In the genomic region with DNA sequence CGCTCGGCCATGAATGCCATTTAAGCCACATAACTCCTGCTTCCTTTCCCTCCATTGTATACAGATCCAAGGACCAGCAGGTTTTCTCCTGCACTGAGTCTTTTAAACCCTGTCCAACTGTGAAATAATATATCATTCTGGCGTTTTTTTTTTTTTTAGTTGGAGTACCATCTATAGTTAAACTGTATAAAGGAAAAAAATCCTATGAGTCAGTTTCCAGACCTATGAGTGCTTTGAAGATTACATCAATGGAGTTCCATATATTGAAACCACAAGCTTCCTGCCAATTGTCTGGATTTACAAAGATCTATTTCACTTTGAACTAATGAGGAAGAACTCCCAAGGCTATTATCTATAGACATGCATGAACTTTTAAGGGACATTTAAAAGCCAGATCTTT, we compare ENCODE assay signal across 15 cellular contexts. TPM values are rescaled to one million over a fixed set of nuclear protein-coding genes. Genes with fewer than 3 reads are reported as not detected.
DNase-seq lines count a peak whose midpoint lies in the region; ATAC-seq and TF ChIP-seq lines count a peak whose summit lies in the region.
"Had no signal": no experiment of that assay in that cellular context is flagged by ENCODE, and none has a peak within 500 bp of the region (broad histone marks: within the 10 kb centered on the region; RNA-seq: fewer than 3 reads in every experiment).

No MANE protein-coding gene starts in this region.

- H3K4me3 ChIP-seq in testis (no peak overlapping the region), body of pancreas (no peak overlapping the region)
- H3K4me3 ChIP-seq: GM23338 had no signal

- no peaks in the 10 kb centered on the region for H3K36me3 ChIP-seq in testis (ENCODE audit: low read depth, missing control alignments)
- H3K36me3 ChIP-seq in body of pancreas (replicated peaks in 1 of 2; ENCODE audit: insufficient read depth in 1 of 2, low read depth in 2 of 2), result no peaks in the 10 kb centered on the region

- H3K27me3 ChIP-seq in testis, result no peaks in the 10 kb centered on the region
- H3K27me3 ChIP-seq in body of pancreas, result no peaks in the 10 kb centered on the region

- peak; percentile 64 for DNase-seq in DMS53 treated with DMSO at 0.1 percent for 48 hours (lab: John Stamatoyannopoulos, UW; ENCODE audit: unreplicated experiment)
- DNase-seq in SW480 (ENCODE audit: low spot score), result peak; percentile 95
- DNase-seq in foreskin melanocyte, result peak; percentile 51
- no peak for DNase-seq in testis
- DNase-seq in body of pancreas, result no peak
- no peak for DNase-seq in stimulated activated CD8-positive, alpha-beta memory T cell treated with anti-CD3 and anti-CD28 coated beads, Interleukin-4, amount 100 ng/mL, for 48 hours
- DNase-seq in activated CD8-positive, alpha-beta memory T cell treated with anti-CD3 and anti-CD28 coated beads for 24 hours, result no peak
- DNase-seq: activated CD4-positive, alpha-beta T cell treated with anti-CD3 and anti-CD28 coated beads for 36 hours; Caco-2; NCI-H526 had no signal

- 0 out of 2 replicates have a peak, but pooled peaks have one; percentile 2 for TF ChIP-seq RAD21 in Ishikawa (IDR thresholded peaks at IDR 0.05; ENCODE audit: low read depth)

- H3K4me1 ChIP-seq in testis (peaks cover 6% of the 10 kb centered on the region), body of pancreas (peaks cover 20% of the 10 kb centered on the region)
- H3K4me1 ChIP-seq: Caco-2 had no signal

- TF ChIP-seq POLR2A in testis (IDR thresholded peaks at IDR 0.05), result no peak
- TF ChIP-seq POLR2A in body of pancreas (IDR thresholded peaks at IDR 0.05), result no peak

- H3K27ac ChIP-seq in testis (no peak overlapping the region), body of pancreas (no peak overlapping the region)

- ATAC-seq in body of pancreas, result no peak
- ATAC-seq: activated CD4-positive, alpha-beta T cell treated with anti-CD3 and anti-CD28 coated beads for 36 hours; GM12878; GM23338 had no signal

- TF ChIP-seq EP300 in Ishikawa (IDR thresholded peaks at IDR 0.05; ENCODE audit: borderline replicate concordance), result peak; percentile 90

- 78 to 84% methylated on average over 3 of the region's 3 CpGs for WGBS in testis, 2 donors
- 44 to 64% methylated on average over 3 of the region's 3 CpGs for WGBS in body of pancreas, 2 donors

- intact Hi-C loops in testis (cut with DNase I; ENCODE audit: low total_unique reads), result no loop called here
- intact Hi-C loops in body of pancreas (cut with DNase I), result no loop called here

- H3K9me3 ChIP-seq in testis (no peaks in the 10 kb centered on the region), body of pancreas (no peaks in the 10 kb centered on the region)
- H3K9me3 ChIP-seq: Caco-2 had no signal

- TF ChIP-seq CTCF in testis (IDR thresholded peaks at IDR 0.05), result no peak
- no peak for TF ChIP-seq CTCF in body of pancreas (IDR thresholded peaks at IDR 0.05)

TF ChIP-seq in Ishikawa, 13 proteins besides CTCF, POLR2A, EP300 and RAD21:
- no peak for TF ChIP-seq ZBTB7A (IDR thresholded peaks at IDR 0.05; ENCODE audit: low read depth)
- TF ChIP-seq, protein P1, sequence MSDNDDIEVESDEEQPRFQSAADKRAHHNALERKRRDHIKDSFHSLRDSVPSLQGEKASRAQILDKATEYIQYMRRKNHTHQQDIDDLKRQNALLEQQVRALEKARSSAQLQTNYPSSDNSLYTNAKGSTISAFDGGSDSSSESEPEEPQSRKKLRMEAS (IDR thresholded peaks at IDR 0.05), result no peak
- no peak for TF ChIP-seq CREB1 (IDR thresholded peaks at IDR 0.05; ENCODE audit: low read depth)
- TF ChIP-seq EGR1 (IDR thresholded peaks at IDR 0.05), result no peak
- TF ChIP-seq, protein P2, sequence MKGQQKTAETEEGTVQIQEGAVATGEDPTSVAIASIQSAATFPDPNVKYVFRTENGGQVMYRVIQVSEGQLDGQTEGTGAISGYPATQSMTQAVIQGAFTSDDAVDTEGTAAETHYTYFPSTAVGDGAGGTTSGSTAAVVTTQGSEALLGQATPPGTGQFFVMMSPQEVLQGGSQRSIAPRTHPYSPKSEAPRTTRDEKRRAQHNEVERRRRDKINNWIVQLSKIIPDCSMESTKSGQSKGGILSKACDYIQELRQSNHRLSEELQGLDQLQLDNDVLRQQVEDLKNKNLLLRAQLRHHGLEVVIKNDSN (IDR thresholded peaks at IDR 0.05), result no peak
- TF ChIP-seq TAF1 (IDR thresholded peaks at IDR 0.05; ENCODE audit: low read depth), result no peak
- TF ChIP-seq CEBPB (IDR thresholded peaks at IDR 0.05), result no peak
- peak; percentile 87 for TF ChIP-seq FOXM1 (IDR thresholded peaks at IDR 0.05; ENCODE audit: borderline replicate concordance, low read depth)
- peak; percentile 38; the same call in 1 of the 2 replicates for TF ChIP-seq TEAD4 (IDR thresholded peaks at IDR 0.05)
- TF ChIP-seq, protein P3, sequence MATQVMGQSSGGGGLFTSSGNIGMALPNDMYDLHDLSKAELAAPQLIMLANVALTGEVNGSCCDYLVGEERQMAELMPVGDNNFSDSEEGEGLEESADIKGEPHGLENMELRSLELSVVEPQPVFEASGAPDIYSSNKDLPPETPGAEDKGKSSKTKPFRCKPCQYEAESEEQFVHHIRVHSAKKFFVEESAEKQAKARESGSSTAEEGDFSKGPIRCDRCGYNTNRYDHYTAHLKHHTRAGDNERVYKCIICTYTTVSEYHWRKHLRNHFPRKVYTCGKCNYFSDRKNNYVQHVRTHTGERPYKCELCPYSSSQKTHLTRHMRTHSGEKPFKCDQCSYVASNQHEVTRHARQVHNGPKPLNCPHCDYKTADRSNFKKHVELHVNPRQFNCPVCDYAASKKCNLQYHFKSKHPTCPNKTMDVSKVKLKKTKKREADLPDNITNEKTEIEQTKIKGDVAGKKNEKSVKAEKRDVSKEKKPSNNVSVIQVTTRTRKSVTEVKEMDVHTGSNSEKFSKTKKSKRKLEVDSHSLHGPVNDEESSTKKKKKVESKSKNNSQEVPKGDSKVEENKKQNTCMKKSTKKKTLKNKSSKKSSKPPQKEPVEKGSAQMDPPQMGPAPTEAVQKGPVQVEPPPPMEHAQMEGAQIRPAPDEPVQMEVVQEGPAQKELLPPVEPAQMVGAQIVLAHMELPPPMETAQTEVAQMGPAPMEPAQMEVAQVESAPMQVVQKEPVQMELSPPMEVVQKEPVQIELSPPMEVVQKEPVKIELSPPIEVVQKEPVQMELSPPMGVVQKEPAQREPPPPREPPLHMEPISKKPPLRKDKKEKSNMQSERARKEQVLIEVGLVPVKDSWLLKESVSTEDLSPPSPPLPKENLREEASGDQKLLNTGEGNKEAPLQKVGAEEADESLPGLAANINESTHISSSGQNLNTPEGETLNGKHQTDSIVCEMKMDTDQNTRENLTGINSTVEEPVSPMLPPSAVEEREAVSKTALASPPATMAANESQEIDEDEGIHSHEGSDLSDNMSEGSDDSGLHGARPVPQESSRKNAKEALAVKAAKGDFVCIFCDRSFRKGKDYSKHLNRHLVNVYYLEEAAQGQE (IDR thresholded peaks at IDR 0.05; ENCODE audit: low read depth), result no peak
- TF ChIP-seq YY1 (IDR thresholded peaks at IDR 0.05; ENCODE audit: low read depth), result 0 out of 2 replicates have a peak, but pooled peaks have one; percentile 20
- TF ChIP-seq TCF12 (IDR thresholded peaks at IDR 0.05; ENCODE audit: low read depth), result peak; percentile 75
- peak; percentile 74 for TF ChIP-seq NFIC (IDR thresholded peaks at IDR 0.05)

RNA-seq across cellular contexts. Expression of a gene that starts 2.4 kb away (rescaled TPM):
- total RNA-seq in testis (10 to 100 TPM; 30.3 to 36.6 TPM), body of pancreas (10 to 100 TPM in 1 of 2 donors, 1 to 10 TPM in 1; 9.6 to 14.5 TPM)
- 25.4 TPM for polyA plus RNA-seq in testis (ENCODE audit: insufficient read depth, low read depth, low replicate concordance)

RNA-seq across cellular contexts. Expression of a gene that starts 40.0 kb away (rescaled TPM):
- total RNA-seq in testis (1 to 10 TPM; 1.7 to 7.0 TPM), body of pancreas (under 1 TPM in 1 of 2 donors, not detected in 1; 0.26 TPM)
- 5.8 TPM for polyA plus RNA-seq in testis (ENCODE audit: insufficient read depth, low read depth, low replicate concordance)
- total RNA-seq: dermis microvascular lymphatic vessel endothelial cell, mesenteric fat pad had no signal

Comparison
In these comparisons a context has a peak if more than half of its experiments do, and no peak if none do; other contexts are left out.
1. DNase-seq: peak in DMS53 treated with DMSO at 0.1 percent for 48 hours (single experiment), SW480 (single experiment) and foreskin melanocyte (single experiment); none in testis (single experiment), body of pancreas (0 of 4), stimulated activated CD8-positive, alpha-beta memory T cell treated with anti-CD3 and anti-CD28 coated beads, Interleukin-4, amount 100 ng/mL, for 48 hours (single experiment) and activated CD8-positive, alpha-beta memory T cell treated with anti-CD3 and anti-CD28 coated beads for 24 hours (single experiment).